ENCODE assay signal across 1 cellular context in the genomic region with DNA sequence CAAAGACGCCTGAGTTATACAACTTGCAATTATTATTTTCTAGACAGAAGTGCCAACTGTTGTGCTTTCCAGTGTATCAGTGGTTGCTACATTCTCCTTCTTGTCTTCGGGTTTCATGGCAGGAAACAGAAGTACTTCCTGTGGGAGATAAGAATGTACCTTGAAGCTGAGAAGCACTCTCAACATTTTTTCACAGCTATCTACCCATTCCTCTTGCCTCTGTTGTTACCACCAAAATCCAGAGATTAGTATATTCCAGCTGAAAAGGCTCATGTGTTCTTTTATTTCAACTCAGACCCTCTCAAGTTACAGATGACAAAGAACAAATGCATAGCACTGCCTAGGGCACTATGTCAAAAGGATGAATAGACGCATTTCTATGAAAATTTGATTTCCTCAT.
TF ChIP-seq lines count a peak whose summit lies in the region.

No MANE protein-coding gene starts in this region.

TF ChIP-seq in endothelial cell of umbilical vein, 7 proteins besides CTCF, POLR2A, EP300 and RAD21:
- TF ChIP-seq GATA2 (IDR thresholded peaks at IDR 0.05; ENCODE audit: insufficient read depth, insufficient read length, low read depth, low read length) (peak; percentile 35), MAX (IDR thresholded peaks at IDR 0.05; ENCODE audit: insufficient read depth, insufficient read length) (no peak)
TF ChIP-seq in endothelial cell of umbilical vein: peak in this region for 1.
